Comparison of ENCODE assay signal across 8 cellular contexts in genomic region chr16:67833418-67834241, GRCh38. TPM values are rescaled to one million over a fixed set of nuclear protein-coding genes. Genes with fewer than 3 reads are reported as not detected.
DNase-seq lines count a peak whose midpoint lies in the region; ATAC-seq lines count a peak whose summit lies in the region.

No MANE protein-coding gene starts in this region.

- peak overlapping the region; percentile 87 to 95 (median 91) for H3K4me3 Mint-ChIP-seq in CD4-positive, alpha-beta memory T cell
- H3K4me3 Mint-ChIP-seq in activated CD4-positive, alpha-beta memory T cell treated with anti-CD3 and anti-CD28 coated beads, Interleukin-2, amount 10 ng/mL, durations not matched to agents 7 days and 5 days, result peak overlapping the region; percentile 84

- H3K9me3 ChIP-seq in CD4-positive, alpha-beta memory T cell (ENCODE audit: control insufficient read depth in 1 of 2, low read length in 2 of 2), result no peaks in the 10 kb centered on the region

- CTCF ChIA-PET in CD4-positive, alpha-beta memory T cell (lab: Charles Lee; ENCODE audit: partially characterized antibody), result interaction anchor here (0.6 to 2.5 kb wide), 8 partner anchors 11 to 312 kb away, joined by 3 to 17 read pairs (median 4); partner anchors contain the start of genes RANBP10 and TSNAXIP1
- CTCF ChIA-PET in activated CD4-positive, alpha-beta memory T cell treated with anti-CD3 and anti-CD28 coated beads, Interleukin-2, amount 10 ng/mL, durations not matched to agents 7 days and 5 days (lab: Charles Lee), result interaction anchor here (0.6 to 2.5 kb wide), 11 partner anchors 7 to 312 kb away, joined by 3 to 22 read pairs (median 4); partner anchors contain the start of genes NUTF2, RANBP10 and TSNAXIP1

- H3K4me1 ChIP-seq in CD4-positive, alpha-beta memory T cell (ENCODE audit: insufficient read depth, low read length), result peaks cover 16% of the 10 kb centered on the region

- peak; percentile 90 to 94 (median 91) for DNase-seq in CD4-positive, alpha-beta memory T cell
- peak; percentile 67 for DNase-seq in NCI-H774 (lab: John Stamatoyannopoulos, UW)
- peak; percentile 96 for DNase-seq in activated CD4-positive, alpha-beta memory T cell treated with anti-CD3 and anti-CD28 coated beads, Interleukin-2, amount 10 ng/mL, durations not matched to agents 7 days and 5 days
- DNase-seq in ecto neural progenitor cell (ENCODE audit: low spot score), result peak; percentile 97
- DNase-seq in lung microvascular endothelial cell (ENCODE audit: low read depth in 2 of 2), result peak; percentile 89 to 92
- DNase-seq in stimulated activated CD4-positive, alpha-beta T cell treated with anti-CD3 and anti-CD28 coated beads, TNF-alpha, amount 100 ng/mL, for 4 hours (ENCODE audit: low read depth in 3 of 3), result peak; percentile 80 to 87 (median 86)

- peaks cover 10 to 21% (median 15%) of the 10 kb centered on the region in 4 donors for H3K4me1 Mint-ChIP-seq in CD4-positive, alpha-beta memory T cell
- peaks cover 22% of the 10 kb centered on the region for H3K4me1 Mint-ChIP-seq in activated CD4-positive, alpha-beta memory T cell treated with anti-CD3 and anti-CD28 coated beads, Interleukin-2, amount 10 ng/mL, durations not matched to agents 7 days and 5 days

- H3K36me3 ChIP-seq in CD4-positive, alpha-beta memory T cell (ENCODE audit: insufficient read depth, low read length), result peaks cover 31% of the 10 kb centered on the region

- POLR2A ChIA-PET in CD4-positive, alpha-beta memory T cell (lab: Charles Lee; ENCODE audit: partially characterized antibody), result interaction anchor here (0.5 to 5.6 kb wide), 14 partner anchors 8 to 352 kb away, joined by 3 to 60 read pairs (median 5); partner anchors contain the start of genes ATP6V0D1, CARMIL2, CTCF and EDC4
- POLR2A ChIA-PET in activated CD4-positive, alpha-beta memory T cell treated with anti-CD3 and anti-CD28 coated beads, Interleukin-2, amount 10 ng/mL, durations not matched to agents 7 days and 5 days (lab: Charles Lee), result interaction anchor here (0.8 to 3.2 kb wide), 16 partner anchors 8 to 412 kb away, joined by 3 to 43 read pairs (median 4); partner anchors contain the start of genes ATP6V0D1, CENPT, DUS2 and EDC4

- no peaks in the 10 kb centered on the region for H3K27me3 ChIP-seq in CD4-positive, alpha-beta memory T cell (ENCODE audit: insufficient read depth, low read length)

- intact Hi-C loops in CD4-positive, alpha-beta memory T cell (cut with micrococcal nuclease), result loop anchor here (1.0 kb wide), 3 partner anchors 9 to 27 kb away; partner anchors contain the start of genes NUTF2, RANBP10, THAP11 and TSNAXIP1

- H3K9me3 Mint-ChIP-seq in CD4-positive, alpha-beta memory T cell, result no peaks in the 10 kb centered on the region
- H3K9me3 Mint-ChIP-seq in activated CD4-positive, alpha-beta memory T cell treated with anti-CD3 and anti-CD28 coated beads, Interleukin-2, amount 10 ng/mL, durations not matched to agents 7 days and 5 days, result no peaks in the 10 kb centered on the region

- peaks cover 4 to 33% of the 10 kb centered on the region in 2 donors for H3K36me3 Mint-ChIP-seq in CD4-positive, alpha-beta memory T cell
- H3K36me3 Mint-ChIP-seq in activated CD4-positive, alpha-beta memory T cell treated with anti-CD3 and anti-CD28 coated beads, Interleukin-2, amount 10 ng/mL, durations not matched to agents 7 days and 5 days (ENCODE audit: low read depth), result peaks cover 7% of the 10 kb centered on the region

- H3K4me3 ChIP-seq in CD4-positive, alpha-beta memory T cell (ENCODE audit: low read length in 2 of 2), result peak overlapping the region; percentile 53 to 74

- H3K27ac Mint-ChIP-seq in CD4-positive, alpha-beta memory T cell, result peak overlapping the region; percentile 80 to 91 (median 85)
- peak overlapping the region; percentile 77 for H3K27ac Mint-ChIP-seq in activated CD4-positive, alpha-beta memory T cell treated with anti-CD3 and anti-CD28 coated beads, Interleukin-2, amount 10 ng/mL, durations not matched to agents 7 days and 5 days

- ATAC-seq in GM19452 (IDR thresholded peaks at IDR 0.05; ENCODE audit: unreplicated experiment), result peak; percentile 96
- peak; percentile 98 for ATAC-seq in HG03571 (IDR thresholded peaks at IDR 0.05; ENCODE audit: unreplicated experiment)

- H3K27ac ChIP-seq in CD4-positive, alpha-beta memory T cell (ENCODE audit: low read depth, low read length), result peak overlapping the region; percentile 60

- H3K27me3 Mint-ChIP-seq in CD4-positive, alpha-beta memory T cell, result no peaks in the 10 kb centered on the region
- no peaks in the 10 kb centered on the region for H3K27me3 Mint-ChIP-seq in activated CD4-positive, alpha-beta memory T cell treated with anti-CD3 and anti-CD28 coated beads, Interleukin-2, amount 10 ng/mL, durations not matched to agents 7 days and 5 days

RNA-seq across cellular contexts. Expression of gene THAP11, which starts 8.5 kb away (rescaled TPM):
- 10 to 100 TPM; 56.8 to 58.4 TPM for total RNA-seq in CD4-positive, alpha-beta memory T cell
- polyA plus RNA-seq in CD4-positive, alpha-beta memory T cell, result 100 to 1,000 TPM; 130 to 147 TPM
- 10 to 100 TPM; 40.6 to 42.3 TPM for total RNA-seq in activated CD4-positive, alpha-beta memory T cell treated with anti-CD3 and anti-CD28 coated beads, Interleukin-2, amount 10 ng/mL, durations not matched to agents 7 days and 5 days
- 25.7 and 39.1 TPM in 2 replicates for total RNA-seq in lung microvascular endothelial cell

RNA-seq across cellular contexts. Expression of gene NUTF2, which starts 13.1 kb away (rescaled TPM):
- 10 to 100 TPM; 41.2 to 45.9 TPM for total RNA-seq in CD4-positive, alpha-beta memory T cell
- polyA plus RNA-seq in CD4-positive, alpha-beta memory T cell, result 100 to 1,000 TPM; 127 to 128 TPM
- total RNA-seq in activated CD4-positive, alpha-beta memory T cell treated with anti-CD3 and anti-CD28 coated beads, Interleukin-2, amount 10 ng/mL, durations not matched to agents 7 days and 5 days, result 100 to 1,000 TPM in 1 of 2 experiments, 10 to 100 TPM in 1; 96.4 to 101 TPM
- 164 and 193 TPM in 2 replicates for total RNA-seq in lung microvascular endothelial cell

RNA-seq across cellular contexts. Expression of gene CENPT, which starts 13.9 kb away (rescaled TPM):
- total RNA-seq in CD4-positive, alpha-beta memory T cell, result 100 to 1,000 TPM; 103 to 107 TPM
- 10 to 100 TPM; 15.4 to 18.1 TPM for polyA plus RNA-seq in CD4-positive, alpha-beta memory T cell
- 10 to 100 TPM; 50.2 to 53.5 TPM for total RNA-seq in activated CD4-positive, alpha-beta memory T cell treated with anti-CD3 and anti-CD28 coated beads, Interleukin-2, amount 10 ng/mL, durations not matched to agents 7 days and 5 days
- total RNA-seq in lung microvascular endothelial cell, result 12.2 and 20.0 TPM in 2 replicates

RNA-seq across cellular contexts. Expression of gene TSNAXIP1, which starts 26.9 kb away (rescaled TPM):
- total RNA-seq in CD4-positive, alpha-beta memory T cell, result under 1 TPM; 0.44 to 0.64 TPM
- polyA plus RNA-seq in CD4-positive, alpha-beta memory T cell, result not detected
- total RNA-seq in activated CD4-positive, alpha-beta memory T cell treated with anti-CD3 and anti-CD28 coated beads, Interleukin-2, amount 10 ng/mL, durations not matched to agents 7 days and 5 days, result under 1 TPM; 0.20 to 0.25 TPM
- total RNA-seq in lung microvascular endothelial cell, result 0.22 and 0.40 TPM in 2 replicates

RNA-seq across cellular contexts. Expression of gene RANBP10, which starts 27.3 kb away (rescaled TPM):
- 10 to 100 TPM; 25.6 to 27.8 TPM for total RNA-seq in CD4-positive, alpha-beta memory T cell
- polyA plus RNA-seq in CD4-positive, alpha-beta memory T cell, result 10 to 100 TPM in 1 of 2 donors, 1 to 10 TPM in 1; 7.1 to 14.7 TPM
- 10 to 100 TPM; 23.2 to 24.3 TPM for total RNA-seq in activated CD4-positive, alpha-beta memory T cell treated with anti-CD3 and anti-CD28 coated beads, Interleukin-2, amount 10 ng/mL, durations not matched to agents 7 days and 5 days
- total RNA-seq in lung microvascular endothelial cell, result 4.4 and 7.9 TPM in 2 replicates

Comparison
In these comparisons a context has a peak if more than half of its experiments do, and no peak if none do; other contexts are left out.
1. Peak in every context shown above with its lines: DNase-seq, ATAC-seq, H3K4me3 ChIP-seq and H3K27ac ChIP-seq.